In genomic region chr7:2738766-2739549, GRCh38 we compare ENCODE assay signal across 27 cellular contexts. TPM values are rescaled to one million over a fixed set of nuclear protein-coding genes. Genes with fewer than 3 reads are reported as not detected.
DNase-seq lines count a peak whose midpoint lies in the region; ATAC-seq and TF ChIP-seq lines count a peak whose summit lies in the region.
"Had no signal": no experiment of that assay in that cellular context is flagged by ENCODE, and none has a peak within 500 bp of the region (broad histone marks: within the 10 kb centered on the region; RNA-seq: fewer than 3 reads in every experiment).

No MANE protein-coding gene starts in this region.

- no peak overlapping the region for H2AFZ ChIP-seq in neural progenitor cell (replicated peaks)

- H4K20me1 ChIP-seq in neural progenitor cell (ENCODE audit: low read depth) = peaks cover 6% of the 10 kb centered on the region

- peaks cover 6% of the 10 kb centered on the region for H3K79me2 ChIP-seq in neural progenitor cell (ENCODE audit: low read depth)

- H3K9me3 Mint-ChIP-seq in activated naive CD4-positive, alpha-beta T cell treated with anti-CD3 and anti-CD28 coated beads, Interleukin-2, amount 50 U/mL, for 24 hours = no peaks in the 10 kb centered on the region
- H3K9me3 Mint-ChIP-seq in neural progenitor cell = peaks cover 14% of the 10 kb centered on the region

- intact Hi-C loops in testis (cut with DNase I; ENCODE audit: low total_unique reads) = no loop called here

- peaks cover 23% of the 10 kb centered on the region for H3K4me1 Mint-ChIP-seq in activated naive CD4-positive, alpha-beta T cell treated with anti-CD3 and anti-CD28 coated beads, Interleukin-2, amount 50 U/mL, for 24 hours
- H3K4me1 Mint-ChIP-seq in neural progenitor cell = peaks cover 14% of the 10 kb centered on the region

- H3K9me3 ChIP-seq in neural progenitor cell (ENCODE audit: low read depth) (peaks cover 5% of the 10 kb centered on the region), testis (no peaks in the 10 kb centered on the region)
- H3K9me3 ChIP-seq: A549, HAP-1, left lung, MG63, mucosa of descending colon, upper lobe of left lung had no signal

- H3K27me3 ChIP-seq in neural progenitor cell (no peaks in the 10 kb centered on the region), testis (no peaks in the 10 kb centered on the region)
- H3K27me3 ChIP-seq: cardiac muscle cell, heart left ventricle, left lung, MG63, upper lobe of left lung had no signal

- no peak overlapping the region for H3K4me2 ChIP-seq in neural progenitor cell
- H3K4me2 ChIP-seq: A549, smooth muscle cell had no signal

- whole genome bisulfite sequencing in testis, 2 donors = 85 to 91% methylated on average over 17 to 19 of the region's 19 CpGs

- H3K27me3 Mint-ChIP-seq in activated naive CD4-positive, alpha-beta T cell treated with anti-CD3 and anti-CD28 coated beads, Interleukin-2, amount 50 U/mL, for 24 hours = no peaks in the 10 kb centered on the region
- H3K27me3 Mint-ChIP-seq in neural progenitor cell (ENCODE audit: insufficient read depth, low read depth) = peaks cover 8% of the 10 kb centered on the region

- ATAC-seq in HG03039 (IDR thresholded peaks at IDR 0.05; ENCODE audit: unreplicated experiment) = no peak
- no peak for ATAC-seq in GM19395 (IDR thresholded peaks at IDR 0.05; ENCODE audit: unreplicated experiment)
- no peak for ATAC-seq in GM21447 (IDR thresholded peaks at IDR 0.05; ENCODE audit: unreplicated experiment)
- ATAC-seq: A549; mucosa of descending colon; stimulated activated naive CD8-positive, alpha-beta T cell treated with anti-CD3 and anti-CD28 coated beads, Interleukin-15, Interleukin-2, amounts not matched to agents 100 U/mL and 50 U/mL, for 24 hours had no signal

- H3F3A ChIP-seq in neural progenitor cell (ENCODE audit: low read depth) = no peaks in the 10 kb centered on the region

- TF ChIP-seq POLR2A in testis (IDR thresholded peaks at IDR 0.05) = no peak

- H3K4me3 ChIP-seq in neural progenitor cell (no peak overlapping the region), testis (no peak overlapping the region)
- H3K4me3 ChIP-seq: A549, cardiac muscle cell, HAP-1, left lung, MG63, mucosa of descending colon, smooth muscle cell had no signal

- H3K27ac Mint-ChIP-seq in activated naive CD4-positive, alpha-beta T cell treated with anti-CD3 and anti-CD28 coated beads, Interleukin-2, amount 50 U/mL, for 24 hours = peak overlapping the region; percentile 41
- peak overlapping the region; percentile 52 for H3K27ac Mint-ChIP-seq in neural progenitor cell

- H3K4me1 ChIP-seq in neural progenitor cell (no peaks in the 10 kb centered on the region), testis (peaks cover 17% of the 10 kb centered on the region)
- H3K4me1 ChIP-seq: A549 had no signal

- DNase-seq in activated naive CD4-positive, alpha-beta T cell treated with anti-CD3 and anti-CD28 coated beads, Interleukin-2, amount 50 U/mL, for 16 hours = no peak
- no peak for DNase-seq in neural progenitor cell (ENCODE audit: low spot score)
- DNase-seq in testis = peak; percentile 11
- DNase-seq: activated CD4-positive, alpha-beta T cell treated with anti-CD3 and anti-CD28 coated beads, Interleukin-2, amount 50 U/mL, for 48 hours; activated naive CD4-positive, alpha-beta T cell treated with Interleukin-2 at 50 U/mL for 16 hours; activated T-cell treated with anti-CD3 and anti-CD28 coated beads for 4 hours; Calu3; EL; left lung; MG63; NCI-H146; NCI-H69; RPMI8226; stimulated activated CD4-positive, alpha-beta T cell treated with anti-CD3 and anti-CD28 coated beads, Interleukin-2, amount 100 ng/mL, for 48 hours; stimulated activated naive CD8-positive, alpha-beta T cell treated with anti-CD3 and anti-CD28 coated beads, Interleukin-15, Interleukin-2, amounts not matched to agents 100 U/mL and 50 U/mL, for 24 hours; upper lobe of left lung had no signal

- H3K36me3 ChIP-seq in neural progenitor cell (no peaks in the 10 kb centered on the region), testis (ENCODE audit: low read depth, missing control alignments) (no peaks in the 10 kb centered on the region)
- H3K36me3 ChIP-seq: cardiac muscle cell, HAP-1, heart left ventricle, left lung, upper lobe of left lung had no signal

- H3K4me3 Mint-ChIP-seq in activated naive CD4-positive, alpha-beta T cell treated with anti-CD3 and anti-CD28 coated beads, Interleukin-2, amount 50 U/mL, for 24 hours = no peak overlapping the region
- H3K4me3 Mint-ChIP-seq in neural progenitor cell = no peak overlapping the region

- H3K9ac ChIP-seq in neural progenitor cell = no peak overlapping the region

- peak overlapping the region; percentile 10 for H3K27ac ChIP-seq in cingulate gyrus (ENCODE audit: low read depth, low read length)
- H3K27ac ChIP-seq in neural progenitor cell = no peak overlapping the region
- no peak overlapping the region for H3K27ac ChIP-seq in testis
- H3K27ac ChIP-seq: A549, cardiac muscle cell, left lung had no signal

- TF ChIP-seq CTCF in neural progenitor cell (IDR thresholded peaks at IDR 0.05) (no peak), testis (IDR thresholded peaks at IDR 0.05) (no peak)

- H3K36me3 Mint-ChIP-seq in activated naive CD4-positive, alpha-beta T cell treated with anti-CD3 and anti-CD28 coated beads, Interleukin-2, amount 50 U/mL, for 24 hours = peaks cover 2% of the 10 kb centered on the region
- peaks cover 26% of the 10 kb centered on the region for H3K36me3 Mint-ChIP-seq in neural progenitor cell

RNA-seq across cellular contexts. Expression of gene AMZ1, which starts 51.0 kb away (rescaled TPM):
- 0.09 TPM in 1 of 2 replicates, not detected in the other for total RNA-seq in neural progenitor cell (ENCODE audit: low replicate concordance)
- 1 to 10 TPM; 1.1 to 2.7 TPM for total RNA-seq in testis
- 3.2 TPM for polyA plus RNA-seq in testis (ENCODE audit: insufficient read depth, low read depth, low replicate concordance)
